In genomic region chr11:110092577-110093406, GRCh38 we compare ENCODE assay signal across 8 cellular contexts. TPM values are rescaled to one million over a fixed set of nuclear protein-coding genes. Genes with fewer than 3 reads are reported as not detected.
DNase-seq lines count a peak whose midpoint lies in the region; ATAC-seq and TF ChIP-seq lines count a peak whose summit lies in the region.

ZC3H12C (plus strand) TSS chr11:110093392; CDS start chr11:110093412, 20 bp downstream.

- no peaks in the 10 kb centered on the region for H3K36me3 ChIP-seq in transverse colon

- in situ Hi-C loops in transverse colon (cut with MboI; ENCODE audit: low pct_ligation_motif_present in 1 of 4, low pct_unique_long_range_greater_than_20kb in 1 of 4, low sequenced_read_pairs in 3 of 4): no loop called here

- H3K9me3 Mint-ChIP-seq in naive B cell: peaks cover 0 to 3% (median 0%) of the 10 kb centered on the region in 7 donors

- ATAC-seq in GM19438 (IDR thresholded peaks at IDR 0.05; ENCODE audit: low read depth, unreplicated experiment) (peak; percentile 53), HG03460 (IDR thresholded peaks at IDR 0.05; ENCODE audit: unreplicated experiment) (peak; percentile 59), naive B cell (ENCODE audit: low read depth in 2 of 2) (peak; percentile 78 to 84)

- no peaks in the 10 kb centered on the region for H3K36me3 Mint-ChIP-seq in naive B cell

- H3K4me3 ChIP-seq in fibroblast of pulmonary artery (replicated peaks; ENCODE audit: low read depth, low read length) (peak within 1 kb of the TSS; percentile 72), transverse colon (peak within 1 kb of the TSS; percentile 37 to 76 (median 66))

- TF ChIP-seq CTCF in fibroblast of pulmonary artery (IDR thresholded peaks at IDR 0.05; ENCODE audit: low read length, missing control alignments) (peak; percentile 25), transverse colon (IDR thresholded peaks at IDR 0.05) (peak; percentile 38 to 53 (median 41))

- H3K27ac Mint-ChIP-seq in naive B cell: peak within 1 kb of the TSS in 2 of 6 donors; percentile 20 to 85

- peak; percentile 68 for TF ChIP-seq POLR2A in transverse colon (IDR thresholded peaks at IDR 0.05)

- peaks cover 35 to 49% (median 45%) of the 10 kb centered on the region in 3 donors for H3K27me3 Mint-ChIP-seq in naive B cell

- DNase-seq in DMS 273 (lab: John Stamatoyannopoulos, UW; ENCODE audit: unreplicated experiment) (peak; percentile 91), NCI-H526 treated with DMSO at 0.1 percent for 48 hours (lab: John Stamatoyannopoulos, UW) (peak; percentile 94), fibroblast of pulmonary artery (ENCODE audit: low read depth) (peak; percentile 90), naive B cell (peak; percentile 31), transverse colon (peak; percentile 89)
- peak; percentile 19 for DNase-seq in activated T-cell treated with anti-CD3 and anti-CD28 coated beads, Interleukin-2, amount 50 U/mL, for 1 hour

- peaks cover 9 to 13% (median 12%) of the 10 kb centered on the region in 3 donors for H3K4me1 Mint-ChIP-seq in naive B cell

- 1% methylated on average over 50 of the region's 106 CpGs; no CpG with 5 or more reads in 1 of the 2 donors for WGBS in transverse colon (ENCODE audit: low coverage in 1 of 2), 2 donors

- peak within 1 kb of the TSS; percentile 92 to 98 (median 94) for H3K27ac ChIP-seq in transverse colon

- no peaks in the 10 kb centered on the region for H3K9me3 ChIP-seq in transverse colon

- H3K27me3 ChIP-seq in transverse colon: no peaks in the 10 kb centered on the region

- peaks cover 14 to 23% (median 16%) of the 10 kb centered on the region in 4 donors for H3K4me1 ChIP-seq in transverse colon

- H3K4me3 Mint-ChIP-seq in naive B cell: peak within 1 kb of the TSS; percentile 83 to 93 (median 90)

- intact Hi-C loops in transverse colon (cut with DNase I; ENCODE audit: low total_unique reads): no loop called here

- TF ChIP-seq EP300 in transverse colon (IDR thresholded peaks at IDR 0.05; ENCODE audit: low read depth): no peak

RNA-seq across cellular contexts. Expression of gene ZC3H12C, which starts in this region (rescaled TPM):
- under 1 TPM in 1 of 6 donors, not detected in 5; 0.08 TPM for polyA plus RNA-seq in naive B cell (ENCODE audit: low read depth in 6 of 6)
- total RNA-seq in transverse colon: 10 to 100 TPM in 2 of 4 donors, 1 to 10 TPM in 2; 6.4 to 21.2 (median 14.4) TPM

Comparison
In these comparisons a context has a peak if more than half of its experiments do, and no peak if none do; other contexts are left out.
1. Peak in every context shown above with its lines: DNase-seq, ATAC-seq, H3K4me3 ChIP-seq and H3K27ac ChIP-seq.
2. Peak in DNase-seq and ATAC-seq in naive B cell; RNA of the gene not detected or under 1 TPM.
3. DNase-seq: peak in every context shown above with its lines; median percentile 94 in NCI-H526 treated with DMSO at 0.1 percent for 48 hours; 91 in DMS 273; 90 in fibroblast of pulmonary artery; 89 in transverse colon; 31 in naive B cell; 19 in activated T-cell treated with anti-CD3 and anti-CD28 coated beads, Interleukin-2, amount 50 U/mL, for 1 hour.